Comparison of ENCODE assay signal across 20 cellular contexts in the genomic region with DNA sequence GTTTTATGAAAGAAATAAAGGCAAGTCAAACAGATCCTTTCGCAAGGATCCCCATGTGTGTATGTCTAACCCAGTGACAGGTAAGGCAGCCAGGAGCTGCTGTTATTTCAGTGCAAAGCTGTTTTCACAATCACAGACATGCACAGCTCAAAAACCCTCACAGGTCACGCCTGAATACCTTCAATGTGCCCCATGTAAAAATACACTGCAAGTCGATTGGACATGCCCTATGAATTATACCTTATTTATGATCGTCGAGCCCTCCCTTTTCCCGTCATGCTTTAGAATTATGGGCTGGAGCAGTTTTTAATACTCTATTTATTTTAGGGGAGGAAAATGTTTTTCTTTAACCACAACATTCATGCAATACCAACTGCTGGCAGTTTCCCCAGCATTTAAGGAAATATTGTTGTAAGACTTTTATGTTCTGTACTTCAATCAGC.
DNase-seq lines count a peak whose midpoint lies in the region; ATAC-seq and TF ChIP-seq lines count a peak whose summit lies in the region.
"Had no signal": no experiment of that assay in that cellular context is flagged by ENCODE, and none has a peak within 500 bp of the region (broad histone marks: within the 10 kb centered on the region; RNA-seq: fewer than 3 reads in every experiment).

No MANE protein-coding gene starts in this region.

- H3K27me3 Mint-ChIP-seq in osteocyte (ENCODE audit: unreplicated experiment) = no peaks in the 10 kb centered on the region
- no peaks in the 10 kb centered on the region for H3K27me3 Mint-ChIP-seq in WTC11 (ENCODE audit: low read depth)
- no peaks in the 10 kb centered on the region for H3K27me3 Mint-ChIP-seq in effector memory CD8-positive, alpha-beta T cell

- H3K9ac ChIP-seq in PC-3 (ENCODE audit: low read length) = no peak overlapping the region

- no peak overlapping the region for H3K4me3 Mint-ChIP-seq in osteocyte (ENCODE audit: unreplicated experiment)
- no peak overlapping the region for H3K4me3 Mint-ChIP-seq in WTC11
- no peak overlapping the region for H3K4me3 Mint-ChIP-seq in effector memory CD8-positive, alpha-beta T cell
- H3K4me3 Mint-ChIP-seq: activated T-cell treated with anti-CD3 and anti-CD28 coated beads, Interleukin-2, amount 50 U/mL, for 72 hours had no signal

- BruUV-seq in PC-3 (replicated peaks; lab: Mats Ljungman, UMichigan) = no TSS peak

- no peaks in the 10 kb centered on the region for H4K20me1 ChIP-seq in PC-3 (ENCODE audit: low read length)

- no peaks in the 10 kb centered on the region for H3K9me2 ChIP-seq in PC-3 (replicated peaks; ENCODE audit: low read length)

- TF ChIP-seq CTCF in PC-3 (conservative IDR thresholded peaks at IDR 0.05; ENCODE audit: low read depth, low read length) = no peak
- no peak for TF ChIP-seq CTCF in osteocyte (IDR thresholded peaks at IDR 0.05)
- no peak for TF ChIP-seq CTCF in WTC11 (IDR thresholded peaks at IDR 0.05)

- no peaks in the 10 kb centered on the region for H3K9me3 ChIP-seq in PC-3 (ENCODE audit: low read length)
- H3K9me3 ChIP-seq: BE2C had no signal

- no peaks in the 10 kb centered on the region for H3K36me3 Mint-ChIP-seq in osteocyte (ENCODE audit: unreplicated experiment)
- peaks cover 8% of the 10 kb centered on the region for H3K36me3 Mint-ChIP-seq in WTC11
- peaks cover 3% of the 10 kb centered on the region for H3K36me3 Mint-ChIP-seq in effector memory CD8-positive, alpha-beta T cell (ENCODE audit: insufficient read depth)

- H2AFZ ChIP-seq in PC-3 (ENCODE audit: low read length) = no peak overlapping the region

- no peaks in the 10 kb centered on the region for H3F3A ChIP-seq in PC-3 (ENCODE audit: low read length, unreplicated experiment)

- CTCF ChIA-PET in PC-3 (lab: Charles Lee) (no interaction called here), WTC11 (lab: Charles Lee) (no interaction called here)

- POLR2A ChIA-PET in PC-3 (lab: Charles Lee; ENCODE audit: unreplicated experiment) = no interaction called here
- POLR2A ChIA-PET in WTC11 (lab: Charles Lee) = no interaction called here

- H3K4me1 Mint-ChIP-seq in osteocyte (ENCODE audit: unreplicated experiment) = peaks cover 40% of the 10 kb centered on the region
- H3K4me1 Mint-ChIP-seq in WTC11 = peaks cover 12% of the 10 kb centered on the region
- H3K4me1 Mint-ChIP-seq in effector memory CD8-positive, alpha-beta T cell (ENCODE audit: low read depth in 2 of 2) = peaks cover 0 to 1% of the 10 kb centered on the region in 2 donors

- H3K27ac ChIP-seq in PC-3 (ENCODE audit: low read length) = peak overlapping the region; percentile 41

- no peaks in the 10 kb centered on the region for H3K36me3 ChIP-seq in PC-3 (ENCODE audit: low read depth, low read length)
- H3K36me3 ChIP-seq: BE2C had no signal

- peak overlapping the region; percentile 41 for H3K4me2 ChIP-seq in PC-3 (ENCODE audit: low read length)

- H3K79me2 ChIP-seq in PC-3 (ENCODE audit: low read length) = no peaks in the 10 kb centered on the region

- H3K9me3 Mint-ChIP-seq in osteocyte (ENCODE audit: unreplicated experiment) = peaks cover 3% of the 10 kb centered on the region
- H3K9me3 Mint-ChIP-seq in WTC11 = peaks cover 19% of the 10 kb centered on the region
- no peaks in the 10 kb centered on the region for H3K9me3 Mint-ChIP-seq in effector memory CD8-positive, alpha-beta T cell
- H3K9me3 Mint-ChIP-seq: activated T-cell treated with anti-CD3 and anti-CD28 coated beads, Interleukin-2, amount 50 U/mL, for 72 hours had no signal

- H3K27ac Mint-ChIP-seq in osteocyte (ENCODE audit: unreplicated experiment) (peak overlapping the region; percentile 77), WTC11 (no peak overlapping the region)
- H3K27ac Mint-ChIP-seq in effector memory CD8-positive, alpha-beta T cell = no peak overlapping the region
- H3K27ac Mint-ChIP-seq: activated T-cell treated with anti-CD3 and anti-CD28 coated beads, Interleukin-2, amount 50 U/mL, for 72 hours had no signal

- intact Hi-C loops in PC-3 (cut with micrococcal nuclease) = no loop called here

- H3K4me1 ChIP-seq in PC-3 (ENCODE audit: insufficient read depth, low read length) = peaks cover 20% of the 10 kb centered on the region
- H3K4me1 ChIP-seq: BE2C had no signal

- H3K4me3 ChIP-seq in PC-3 (ENCODE audit: low read length) = no peak overlapping the region; the same call in 1 of the 2 replicates
- H3K4me3 ChIP-seq: K562 had no signal

- H3K27me3 ChIP-seq in PC-3 (ENCODE audit: low read length) = no peaks in the 10 kb centered on the region
- H3K27me3 ChIP-seq: BE2C had no signal

- DNase-seq in H4 (ENCODE audit: low spot score) = peak; percentile 7
- peak; percentile 58 for DNase-seq in PC-3
- DNase-seq in fibroblast of gingiva (ENCODE audit: low read depth) = peak; percentile 3
- no peak for DNase-seq in osteocyte (ENCODE audit: extremely low spot score, unreplicated experiment)
- DNase-seq in HPDE6-E6E7 (ENCODE audit: extremely low spot score) = no peak
- DNase-seq in WTC11 (ENCODE audit: low spot score) = no peak
- DNase-seq in OCI-M1 (lab: John Stamatoyannopoulos, UW) = no peak
- DNase-seq in effector memory CD8-positive, alpha-beta T cell = no peak
- DNase-seq: activated CD4-positive, alpha-beta T cell treated with anti-CD3 and anti-CD28 coated beads, Interleukin-2, amount 50 U/mL, for 1 hour; activated T-cell treated with anti-CD3 and anti-CD28 coated beads, Interleukin-2, amount 50 U/mL, for 72 hours; amniotic stem cell; BE2C; foreskin melanocyte; H7; midbrain; NCI-H1694; posterior cingulate gyrus; Right ventricle myocardium superior; T-helper 2 cell had no signal

- ATAC-seq in PC-3 (no peak; the same call in 1 of the 2 replicates), WTC11 (no peak)
- no peak for ATAC-seq in effector memory CD8-positive, alpha-beta T cell (replicated peaks)
- ATAC-seq: activated T-cell treated with anti-CD3 and anti-CD28 coated beads, Interleukin-2, amount 50 U/mL, for 72 hours; K562 had no signal

TF ChIP-seq in WTC11, 78 proteins besides CTCF, POLR2A, EP300 and RAD21:
- TF ChIP-seq OVOL2 (CRISPR knock-in tag; IDR thresholded peaks at IDR 0.05; ENCODE audit: borderline replicate concordance) (no peak), ZBTB43 (CRISPR knock-in tag; IDR thresholded peaks at IDR 0.05) (no peak), ELF4 (CRISPR knock-in tag; IDR thresholded peaks at IDR 0.05; ENCODE audit: low read depth) (no peak), GABPB1 (CRISPR knock-in tag; IDR thresholded peaks at IDR 0.05) (no peak), NFE2L1 (CRISPR knock-in tag; IDR thresholded peaks at IDR 0.05) (no peak), PRRX2 (CRISPR knock-in tag; IDR thresholded peaks at IDR 0.05) (no peak)
- TF ChIP-seq, protein P1, sequence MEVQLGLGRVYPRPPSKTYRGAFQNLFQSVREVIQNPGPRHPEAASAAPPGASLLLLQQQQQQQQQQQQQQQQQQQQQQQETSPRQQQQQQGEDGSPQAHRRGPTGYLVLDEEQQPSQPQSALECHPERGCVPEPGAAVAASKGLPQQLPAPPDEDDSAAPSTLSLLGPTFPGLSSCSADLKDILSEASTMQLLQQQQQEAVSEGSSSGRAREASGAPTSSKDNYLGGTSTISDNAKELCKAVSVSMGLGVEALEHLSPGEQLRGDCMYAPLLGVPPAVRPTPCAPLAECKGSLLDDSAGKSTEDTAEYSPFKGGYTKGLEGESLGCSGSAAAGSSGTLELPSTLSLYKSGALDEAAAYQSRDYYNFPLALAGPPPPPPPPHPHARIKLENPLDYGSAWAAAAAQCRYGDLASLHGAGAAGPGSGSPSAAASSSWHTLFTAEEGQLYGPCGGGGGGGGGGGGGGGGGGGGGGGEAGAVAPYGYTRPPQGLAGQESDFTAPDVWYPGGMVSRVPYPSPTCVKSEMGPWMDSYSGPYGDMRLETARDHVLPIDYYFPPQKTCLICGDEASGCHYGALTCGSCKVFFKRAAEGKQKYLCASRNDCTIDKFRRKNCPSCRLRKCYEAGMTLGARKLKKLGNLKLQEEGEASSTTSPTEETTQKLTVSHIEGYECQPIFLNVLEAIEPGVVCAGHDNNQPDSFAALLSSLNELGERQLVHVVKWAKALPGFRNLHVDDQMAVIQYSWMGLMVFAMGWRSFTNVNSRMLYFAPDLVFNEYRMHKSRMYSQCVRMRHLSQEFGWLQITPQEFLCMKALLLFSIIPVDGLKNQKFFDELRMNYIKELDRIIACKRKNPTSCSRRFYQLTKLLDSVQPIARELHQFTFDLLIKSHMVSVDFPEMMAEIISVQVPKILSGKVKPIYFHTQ (CRISPR knock-in tag; IDR thresholded peaks at IDR 0.05) = no peak

Comparison
In these comparisons a context has a peak if more than half of its experiments do, and no peak if none do; other contexts are left out.
1. DNase-seq: peak in H4 (single experiment), PC-3 (single experiment) and fibroblast of gingiva (single experiment); none in osteocyte (single experiment), HPDE6-E6E7 (single experiment), WTC11 (single experiment), OCI-M1 (single experiment) and effector memory CD8-positive, alpha-beta T cell (0 of 3).